ENCODE assay signal across 1 cellular context in the genomic region with DNA sequence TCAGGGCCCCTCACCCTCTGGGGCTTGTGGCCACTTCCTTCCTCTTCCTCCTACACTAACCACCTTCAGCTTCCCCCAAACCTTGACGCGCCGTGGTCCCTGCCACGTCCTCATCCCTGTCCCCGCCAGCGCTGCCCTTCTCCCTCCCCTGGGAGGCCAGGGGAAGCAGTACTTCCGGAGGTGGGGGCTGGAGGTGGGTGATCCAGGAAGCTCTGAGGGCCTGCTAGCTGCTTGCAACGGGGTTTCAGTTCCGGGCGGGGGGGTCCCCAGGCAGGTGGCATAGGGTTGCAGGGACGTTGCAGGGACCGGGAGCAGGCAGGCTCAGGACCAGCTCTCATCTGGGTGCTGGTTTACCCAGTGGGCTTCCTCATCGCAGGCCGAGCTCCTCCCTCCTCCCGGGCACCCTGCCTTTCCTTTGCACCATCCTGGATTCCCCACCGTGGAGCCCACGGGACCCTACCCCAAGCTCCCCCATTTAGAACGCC.
TF ChIP-seq lines count a peak whose summit lies in the region.

No MANE protein-coding gene starts in this region.

TF ChIP-seq in GM12878, 131 proteins besides CTCF, POLR2A, EP300 and RAD21 (continued from another document):
- TF ChIP-seq CHD2 (IDR thresholded peaks at IDR 0.05; ENCODE audit: borderline replicate concordance, low read depth, low read length) = peak; percentile 63
- TF ChIP-seq, protein P1, sequence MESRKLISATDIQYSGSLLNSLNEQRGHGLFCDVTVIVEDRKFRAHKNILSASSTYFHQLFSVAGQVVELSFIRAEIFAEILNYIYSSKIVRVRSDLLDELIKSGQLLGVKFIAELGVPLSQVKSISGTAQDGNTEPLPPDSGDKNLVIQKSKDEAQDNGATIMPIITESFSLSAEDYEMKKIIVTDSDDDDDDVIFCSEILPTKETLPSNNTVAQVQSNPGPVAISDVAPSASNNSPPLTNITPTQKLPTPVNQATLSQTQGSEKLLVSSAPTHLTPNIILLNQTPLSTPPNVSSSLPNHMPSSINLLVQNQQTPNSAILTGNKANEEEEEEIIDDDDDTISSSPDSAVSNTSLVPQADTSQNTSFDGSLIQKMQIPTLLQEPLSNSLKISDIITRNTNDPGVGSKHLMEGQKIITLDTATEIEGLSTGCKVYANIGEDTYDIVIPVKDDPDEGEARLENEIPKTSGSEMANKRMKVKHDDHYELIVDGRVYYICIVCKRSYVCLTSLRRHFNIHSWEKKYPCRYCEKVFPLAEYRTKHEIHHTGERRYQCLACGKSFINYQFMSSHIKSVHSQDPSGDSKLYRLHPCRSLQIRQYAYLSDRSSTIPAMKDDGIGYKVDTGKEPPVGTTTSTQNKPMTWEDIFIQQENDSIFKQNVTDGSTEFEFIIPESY (IDR thresholded peaks at IDR 0.05) = 0 out of 2 replicates have a peak, but pooled peaks have one; percentile 14
- peak; percentile 80 to 81 for TF ChIP-seq IKZF2 (IDR thresholded peaks at IDR 0.05)
- TF ChIP-seq MTA2 (IDR thresholded peaks at IDR 0.05; ENCODE audit: low read depth) = peak; percentile 53; the same call in 1 of the 2 replicates
- TF ChIP-seq ETV6 (conservative IDR thresholded peaks at IDR 0.05 in 1 of 2, IDR thresholded peaks at IDR 0.05 in 1 of 2; ENCODE audit: borderline replicate concordance in 1 of 2, low read depth in 1 of 2) = peak in 1 of 2 experiments; percentile 99; a peak in 2 of 4 replicates
- peak; percentile 54; the same call in 1 of the 2 replicates for TF ChIP-seq SPI1 (IDR thresholded peaks at IDR 0.05; ENCODE audit: borderline replicate concordance, insufficient read depth, low read depth, low read length)
- 0 out of 2 replicates have a peak, but pooled peaks have one; percentile 20 for TF ChIP-seq HCFC1 (IDR thresholded peaks at IDR 0.05; ENCODE audit: low read length)
- TF ChIP-seq E4F1 (IDR thresholded peaks at IDR 0.05; ENCODE audit: borderline replicate concordance, partially characterized antibody) = peak; percentile 33
- 0 out of 2 replicates have a peak, but pooled peaks have one; percentile 18 for TF ChIP-seq NR2C1 (IDR thresholded peaks at IDR 0.05)
- no peak for TF ChIP-seq TCF7 (IDR thresholded peaks at IDR 0.05; ENCODE audit: borderline replicate concordance)
- TF ChIP-seq DPF2 (IDR thresholded peaks at IDR 0.05) = peak; percentile 76; the same call in 1 of the 2 replicates
- peak; percentile 49; the same call in 1 of the 2 replicates for TF ChIP-seq TCF3 (IDR thresholded peaks at IDR 0.05; ENCODE audit: borderline replicate concordance, insufficient read depth, low read depth, low read length)
- peak; percentile 97 for TF ChIP-seq IKZF1 (conservative IDR thresholded peaks at IDR 0.05)
- TF ChIP-seq TCF12 (IDR thresholded peaks at IDR 0.05; ENCODE audit: low read depth, low read length) = peak; percentile 73; the same call in 1 of the 2 replicates
- peak; percentile 69 for TF ChIP-seq HDGF (IDR thresholded peaks at IDR 0.05)
- TF ChIP-seq ZNF274 (IDR thresholded peaks at IDR 0.05; ENCODE audit: insufficient read depth, insufficient read length) = no peak
- peak; percentile 53 for TF ChIP-seq RELB (IDR thresholded peaks at IDR 0.05; ENCODE audit: low read depth)
- TF ChIP-seq POU2F2 (IDR thresholded peaks at IDR 0.05; ENCODE audit: borderline replicate concordance, low read depth, low read length) = 0 out of 3 replicates have a peak, but pooled peaks have one; percentile 4
- peak; percentile 60 for TF ChIP-seq CREM (IDR thresholded peaks at IDR 0.05; ENCODE audit: low read depth)
- TF ChIP-seq EZH2 (IDR thresholded peaks at IDR 0.05; ENCODE audit: borderline replicate concordance, control insufficient read depth, low read depth, low read length) = no peak
- TF ChIP-seq MEF2A (IDR thresholded peaks at IDR 0.05; ENCODE audit: insufficient read depth, low read depth, low read length) = 0 out of 2 replicates have a peak, but pooled peaks have one; percentile 11
- TF ChIP-seq TBL1XR1 (IDR thresholded peaks at IDR 0.05; ENCODE audit: low read depth, low read length) = 0 out of 2 replicates have a peak, but pooled peaks have one; percentile 31
- TF ChIP-seq RCOR1 (conservative IDR thresholded peaks at IDR 0.05; ENCODE audit: low read depth, low read length) = no peak
- 0 out of 2 replicates have a peak, but pooled peaks have one; percentile 46 for TF ChIP-seq CBFB (IDR thresholded peaks at IDR 0.05; ENCODE audit: low read depth)
- 0 out of 2 replicates have a peak, but pooled peaks have one; percentile 7 for TF ChIP-seq BACH1 (IDR thresholded peaks at IDR 0.05; ENCODE audit: borderline replicate concordance)
- TF ChIP-seq NBN (IDR thresholded peaks at IDR 0.05) = peak; percentile 65
- 0 out of 2 replicates have a peak, but pooled peaks have one; percentile 34 for TF ChIP-seq POLR2AphosphoS5 (IDR thresholded peaks at IDR 0.05; ENCODE audit: low read length)
- no peak; the same call in 1 of the 2 replicates for TF ChIP-seq NR2F1 (conservative IDR thresholded peaks at IDR 0.05)
- TF ChIP-seq KAT2A (conservative IDR thresholded peaks at IDR 0.05; ENCODE audit: control insufficient read depth, low read depth, low read length) = no peak
- TF ChIP-seq, protein P2, sequence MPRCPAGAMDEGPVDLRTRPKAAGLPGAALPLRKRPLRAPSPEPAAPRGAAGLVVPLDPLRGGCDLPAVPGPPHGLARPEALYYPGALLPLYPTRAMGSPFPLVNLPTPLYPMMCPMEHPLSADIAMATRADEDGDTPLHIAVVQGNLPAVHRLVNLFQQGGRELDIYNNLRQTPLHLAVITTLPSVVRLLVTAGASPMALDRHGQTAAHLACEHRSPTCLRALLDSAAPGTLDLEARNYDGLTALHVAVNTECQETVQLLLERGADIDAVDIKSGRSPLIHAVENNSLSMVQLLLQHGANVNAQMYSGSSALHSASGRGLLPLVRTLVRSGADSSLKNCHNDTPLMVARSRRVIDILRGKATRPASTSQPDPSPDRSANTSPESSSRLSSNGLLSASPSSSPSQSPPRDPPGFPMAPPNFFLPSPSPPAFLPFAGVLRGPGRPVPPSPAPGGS (IDR thresholded peaks at IDR 0.05; ENCODE audit: borderline replicate concordance, insufficient read depth, low read depth, low read length, poor library complexity, severe bottlenecking) = peak; percentile 59
- TF ChIP-seq PAX5 (IDR thresholded peaks at IDR 0.05; ENCODE audit: borderline replicate concordance, low read depth, low read length) = peak; percentile 22; the same call in 1 of the 2 replicates
- peak in 1 of 2 experiments; percentile 79; a peak in 2 of 3 replicates for TF ChIP-seq EGR1 (IDR thresholded peaks at IDR 0.05; ENCODE audit: borderline replicate concordance in 1 of 2, low read depth in 2 of 2, low read length in 2 of 2)
- TF ChIP-seq CHD1 (IDR thresholded peaks at IDR 0.05; ENCODE audit: low read depth, low read length) = no peak
